14 cellular contexts compared by ENCODE assay signal in the genomic region with DNA sequence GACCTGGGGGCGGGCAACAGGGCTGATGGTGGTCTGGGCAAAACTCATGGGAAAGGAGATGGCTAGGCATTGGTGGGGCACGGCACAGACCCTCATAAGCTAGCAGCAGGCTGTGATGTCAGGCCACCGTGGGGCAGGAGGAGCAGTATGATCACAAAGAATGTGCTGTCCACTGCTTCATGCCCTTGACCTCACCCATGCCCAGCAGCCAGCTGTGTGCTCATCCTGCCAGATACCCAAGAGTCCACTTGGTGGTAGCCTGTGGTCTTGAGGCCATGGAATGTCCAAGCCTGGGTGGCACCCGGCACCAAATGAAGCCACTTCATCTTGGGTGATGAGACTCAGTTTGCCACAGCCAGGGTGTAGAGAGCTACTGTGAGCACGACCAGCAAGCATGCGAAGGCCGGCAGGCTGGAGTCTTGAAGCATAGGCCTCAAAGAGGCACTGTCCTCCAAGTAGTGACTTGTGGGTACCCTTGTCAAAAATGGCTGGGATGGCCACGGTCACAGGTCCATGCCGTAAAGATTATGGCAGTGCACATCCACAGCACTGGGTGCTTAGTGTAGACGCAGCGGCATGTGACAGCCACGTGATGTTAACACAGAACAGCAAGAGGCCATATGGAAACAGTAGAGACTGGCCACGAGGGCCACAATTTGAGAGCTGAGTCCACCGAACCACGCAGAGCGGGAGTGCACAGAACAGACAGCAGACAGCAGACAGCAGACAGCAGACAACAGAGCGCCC. TPM values are rescaled to one million over a fixed set of nuclear protein-coding genes. Genes with fewer than 3 reads are reported as not detected.
DNase-seq lines count a peak whose midpoint lies in the region; ATAC-seq lines count a peak whose summit lies in the region.
"Had no signal": no experiment of that assay in that cellular context is flagged by ENCODE, and none has a peak within 500 bp of the region (broad histone marks: within the 10 kb centered on the region; RNA-seq: fewer than 3 reads in every experiment).

No MANE protein-coding gene starts in this region.

- peaks cover 19% of the 10 kb centered on the region for H3K4me1 Mint-ChIP-seq in activated CD4-positive, alpha-beta T cell treated with anti-CD3 and anti-CD28 coated beads, Interleukin-2, amount 10 ng/mL, durations not matched to agents 7 days and 5 days
- H3K4me1 Mint-ChIP-seq in activated CD8-positive, alpha-beta T cell treated with anti-CD3 and anti-CD28 coated beads, Interleukin-2, amount 10 ng/mL, durations not matched to agents 7 days and 5 days (ENCODE audit: low read depth), result peaks cover 23% of the 10 kb centered on the region
- peaks cover 17% of the 10 kb centered on the region for H3K4me1 Mint-ChIP-seq in stimulated activated memory B cell treated with anti-CD40 and anti-IgM and Interleukin-4, amounts not matched to agents 10 μg/mL and 1 μg/mL and 100 μg/mL, for 72 hours

- no peak for DNase-seq in activated CD4-positive, alpha-beta T cell treated with anti-CD3 and anti-CD28 coated beads, Interleukin-2, amount 10 ng/mL, durations not matched to agents 7 days and 5 days
- DNase-seq in activated CD4-positive, alpha-beta T cell treated with anti-CD3 and anti-CD28 coated beads, Interleukin-2, amount 50 U/mL, for 1 hour, result no peak
- DNase-seq in activated CD8-positive, alpha-beta T cell treated with anti-CD3 and anti-CD28 coated beads, Interleukin-2, amount 10 ng/mL, durations not matched to agents 7 days and 5 days, result no peak
- DNase-seq in islet precursor cell, result peak; percentile 30
- no peak for DNase-seq in ACHN
- no peak for DNase-seq in SHP77 treated with DMSO at 0.1 percent for 48 hours (lab: John Stamatoyannopoulos, UW)
- DNase-seq: activated CD4-positive, CD25-positive, alpha-beta regulatory T cell; DMS79; NCI-H1417 treated with DMSO at 0.1 percent for 48 hours; SHP77; thyroid gland had no signal

- peak overlapping the region; percentile 27 for H3K4me3 Mint-ChIP-seq in activated CD4-positive, alpha-beta T cell treated with anti-CD3 and anti-CD28 coated beads, Interleukin-2, amount 10 ng/mL, durations not matched to agents 7 days and 5 days
- peak overlapping the region; percentile 20 for H3K4me3 Mint-ChIP-seq in activated CD8-positive, alpha-beta T cell treated with anti-CD3 and anti-CD28 coated beads, Interleukin-2, amount 10 ng/mL, durations not matched to agents 7 days and 5 days
- H3K4me3 Mint-ChIP-seq in stimulated activated memory B cell treated with anti-CD40 and anti-IgM and Interleukin-4, amounts not matched to agents 10 μg/mL and 1 μg/mL and 100 μg/mL, for 72 hours, result peak overlapping the region; percentile 26

- POLR2A ChIA-PET in activated CD4-positive, alpha-beta T cell treated with anti-CD3 and anti-CD28 coated beads, Interleukin-2, amount 10 ng/mL, durations not matched to agents 7 days and 5 days (lab: Charles Lee), result no interaction called here
- POLR2A ChIA-PET in activated CD8-positive, alpha-beta T cell treated with anti-CD3 and anti-CD28 coated beads, Interleukin-2, amount 10 ng/mL, durations not matched to agents 7 days and 5 days (lab: Charles Lee), result no interaction called here

- in situ Hi-C loops in ACHN (cut with HindIII; ENCODE audit: low pct_ligation_motif_present, low pct_unique_long_range_greater_than_20kb, low sequenced_read_pairs), result no loop called here

- H3K27ac Mint-ChIP-seq in activated CD4-positive, alpha-beta T cell treated with anti-CD3 and anti-CD28 coated beads, Interleukin-2, amount 10 ng/mL, durations not matched to agents 7 days and 5 days, result peak overlapping the region; percentile 83
- peak overlapping the region; percentile 11 for H3K27ac Mint-ChIP-seq in activated CD8-positive, alpha-beta T cell treated with anti-CD3 and anti-CD28 coated beads, Interleukin-2, amount 10 ng/mL, durations not matched to agents 7 days and 5 days
- H3K27ac Mint-ChIP-seq in stimulated activated memory B cell treated with anti-CD40 and anti-IgM and Interleukin-4, amounts not matched to agents 10 μg/mL and 1 μg/mL and 100 μg/mL, for 72 hours, result no peak overlapping the region

- no peak for ATAC-seq in activated CD8-positive, alpha-beta T cell treated with anti-CD3 and anti-CD28 coated beads, Interleukin-2, amount 10 ng/mL, durations not matched to agents 7 days and 5 days
- ATAC-seq in stimulated activated memory B cell treated with anti-CD40 and anti-IgM and Interleukin-4, amounts not matched to agents 10 μg/mL and 1 μg/mL and 100 μg/mL, for 72 hours, result no peak
- ATAC-seq in HG03139 (IDR thresholded peaks at IDR 0.05; ENCODE audit: unreplicated experiment), result no peak
- ATAC-seq: left lobe of liver had no signal

- H3K9me3 Mint-ChIP-seq in activated CD4-positive, alpha-beta T cell treated with anti-CD3 and anti-CD28 coated beads, Interleukin-2, amount 10 ng/mL, durations not matched to agents 7 days and 5 days, result no peaks in the 10 kb centered on the region
- no peaks in the 10 kb centered on the region for H3K9me3 Mint-ChIP-seq in activated CD8-positive, alpha-beta T cell treated with anti-CD3 and anti-CD28 coated beads, Interleukin-2, amount 10 ng/mL, durations not matched to agents 7 days and 5 days (ENCODE audit: insufficient read depth)
- H3K9me3 Mint-ChIP-seq in stimulated activated memory B cell treated with anti-CD40 and anti-IgM and Interleukin-4, amounts not matched to agents 10 μg/mL and 1 μg/mL and 100 μg/mL, for 72 hours, result no peaks in the 10 kb centered on the region

- H3K36me3 Mint-ChIP-seq in activated CD4-positive, alpha-beta T cell treated with anti-CD3 and anti-CD28 coated beads, Interleukin-2, amount 10 ng/mL, durations not matched to agents 7 days and 5 days (ENCODE audit: low read depth), result peaks cover 4% of the 10 kb centered on the region
- peaks cover 3% of the 10 kb centered on the region for H3K36me3 Mint-ChIP-seq in activated CD8-positive, alpha-beta T cell treated with anti-CD3 and anti-CD28 coated beads, Interleukin-2, amount 10 ng/mL, durations not matched to agents 7 days and 5 days (ENCODE audit: low read depth)
- peaks cover under 1% of the 10 kb centered on the region for H3K36me3 Mint-ChIP-seq in stimulated activated memory B cell treated with anti-CD40 and anti-IgM and Interleukin-4, amounts not matched to agents 10 μg/mL and 1 μg/mL and 100 μg/mL, for 72 hours

- H3K27me3 Mint-ChIP-seq in activated CD4-positive, alpha-beta T cell treated with anti-CD3 and anti-CD28 coated beads, Interleukin-2, amount 10 ng/mL, durations not matched to agents 7 days and 5 days, result no peaks in the 10 kb centered on the region
- H3K27me3 Mint-ChIP-seq in activated CD8-positive, alpha-beta T cell treated with anti-CD3 and anti-CD28 coated beads, Interleukin-2, amount 10 ng/mL, durations not matched to agents 7 days and 5 days (ENCODE audit: low read depth), result no peaks in the 10 kb centered on the region
- peaks cover 34% of the 10 kb centered on the region for H3K27me3 Mint-ChIP-seq in stimulated activated memory B cell treated with anti-CD40 and anti-IgM and Interleukin-4, amounts not matched to agents 10 μg/mL and 1 μg/mL and 100 μg/mL, for 72 hours

- CTCF ChIA-PET in activated CD4-positive, alpha-beta T cell treated with anti-CD3 and anti-CD28 coated beads, Interleukin-2, amount 10 ng/mL, durations not matched to agents 7 days and 5 days (lab: Charles Lee), result no interaction called here
- CTCF ChIA-PET in activated CD8-positive, alpha-beta T cell treated with anti-CD3 and anti-CD28 coated beads, Interleukin-2, amount 10 ng/mL, durations not matched to agents 7 days and 5 days (lab: Charles Lee), result no interaction called here

RNA-seq across cellular contexts. Expression of a gene that starts 19.0 kb away (rescaled TPM):
- total RNA-seq in activated CD4-positive, alpha-beta T cell treated with anti-CD3 and anti-CD28 coated beads, Interleukin-2, amount 10 ng/mL, durations not matched to agents 7 days and 5 days, result 10 to 100 TPM; 22.8 to 25.6 TPM
- total RNA-seq in activated CD8-positive, alpha-beta T cell treated with anti-CD3 and anti-CD28 coated beads, Interleukin-2, amount 10 ng/mL, durations not matched to agents 7 days and 5 days, result 10 to 100 TPM; 21.9 to 22.9 TPM

RNA-seq across cellular contexts. Expression of a gene that starts 19.1 kb away (rescaled TPM):
- 10 to 100 TPM; 26.5 to 27.1 TPM for total RNA-seq in activated CD4-positive, alpha-beta T cell treated with anti-CD3 and anti-CD28 coated beads, Interleukin-2, amount 10 ng/mL, durations not matched to agents 7 days and 5 days
- 10 to 100 TPM; 23.5 to 24.8 TPM for total RNA-seq in activated CD8-positive, alpha-beta T cell treated with anti-CD3 and anti-CD28 coated beads, Interleukin-2, amount 10 ng/mL, durations not matched to agents 7 days and 5 days
